In genomic region chr1:160104520-160104885, GRCh38 we compare ENCODE assay signal across 21 cellular contexts. TPM values are rescaled to one million over a fixed set of nuclear protein-coding genes. Genes with fewer than 3 reads are reported as not detected.
DNase-seq lines count a peak whose midpoint lies in the region; ATAC-seq and TF ChIP-seq lines count a peak whose summit lies in the region.
"Had no signal": no experiment of that assay in that cellular context is flagged by ENCODE, and none has a peak within 500 bp of the region (broad histone marks: within the 10 kb centered on the region; RNA-seq: fewer than 3 reads in every experiment).

No MANE protein-coding gene starts in this region.

- no peak overlapping the region for H3K9ac ChIP-seq in neuronal stem cell (ENCODE audit: low read depth, low read length, poor library complexity)

- no peak overlapping the region for H4K8ac ChIP-seq in neuronal stem cell (ENCODE audit: low read depth, low read length)

- H3K4me3 ChIP-seq in dorsolateral prefrontal cortex (peak overlapping the region in 8 of 59 donors; percentile 3 to 29 (median 12)), neuronal stem cell (ENCODE audit: low read length in 2 of 2) (no peak overlapping the region)
- H3K4me3 ChIP-seq: adrenal gland, SK-N-MC had no signal

- peak overlapping the region; percentile 67 for H2AFZ ChIP-seq in neuronal stem cell (ENCODE audit: low read length)

- no peak overlapping the region for H3K4ac ChIP-seq in neuronal stem cell (ENCODE audit: low read length)

- no peaks in the 10 kb centered on the region for H3K27me3 ChIP-seq in dorsolateral prefrontal cortex
- no peaks in the 10 kb centered on the region for H3K27me3 ChIP-seq in neuronal stem cell (ENCODE audit: control insufficient read depth in 3 of 3, insufficient read depth in 3 of 3, low read depth in 1 of 3, low read length in 3 of 3)
- H3K27me3 ChIP-seq: adrenal gland had no signal

- H3K9me3 ChIP-seq in neuronal stem cell (replicated peaks in 1 of 2; ENCODE audit: control insufficient read depth in 2 of 2, insufficient read depth in 1 of 2, low read depth in 1 of 2, low read length in 2 of 2), result no peaks in the 10 kb centered on the region
- H3K9me3 ChIP-seq: adrenal gland had no signal

- H3K4me1 ChIP-seq in neuronal stem cell (ENCODE audit: control insufficient read depth in 2 of 2, insufficient read depth in 1 of 2, low read depth in 1 of 2, low read length in 2 of 2), result peaks cover 30 to 48% of the 10 kb centered on the region in 2 donors

- no peak for TF ChIP-seq CTCF in dorsolateral prefrontal cortex (IDR thresholded peaks at IDR 0.05 in 54 of 56, conservative IDR thresholded peaks at IDR 0.05 in 2 of 56; ENCODE audit: low read depth in 1 of 56, partially characterized antibody in 56 of 56)

- TF ChIP-seq POLR2A in erythroblast (IDR thresholded peaks at IDR 0.05; ENCODE audit: low read length), result no peak

- no peak for ATAC-seq in GM21423 (IDR thresholded peaks at IDR 0.05; ENCODE audit: unreplicated experiment)
- ATAC-seq: stimulated activated memory B cell treated with anti-CD40 and anti-IgM and Interleukin-4, amounts not matched to agents 10 μg/mL and 1 μg/mL and 100 μg/mL, for 72 hours had no signal

- no CpG with 5 or more reads among the region's 1 CpG for WGBS in neuronal stem cell (ENCODE audit: extremely low coverage in 2 of 2, insufficient read length in 2 of 2, insufficient replicate concordance in 1 of 2), 2 donors

- H3K18ac ChIP-seq in neuronal stem cell (ENCODE audit: low read length), result no peak overlapping the region

- no peak overlapping the region for H2AK5ac ChIP-seq in neuronal stem cell (ENCODE audit: low read depth, low read length)

- no peaks in the 10 kb centered on the region for H3K36me3 ChIP-seq in neuronal stem cell (replicated peaks in 1 of 2; ENCODE audit: control insufficient read depth in 2 of 2, insufficient read depth in 2 of 2, low read length in 2 of 2)
- H3K36me3 ChIP-seq: adrenal gland had no signal

- intact Hi-C loops in dorsolateral prefrontal cortex (cut with DNase I), result loop anchor here (5.0 kb wide), 4 partner anchors 58 to 273 kb away; partner anchors contain the start of gene CASQ1 (in 1 of the 2)

- H3K79me1 ChIP-seq in neuronal stem cell (ENCODE audit: low read depth, low read length), result no peaks in the 10 kb centered on the region

- H3K23ac ChIP-seq in neuronal stem cell (ENCODE audit: low read depth, low read length, poor library complexity), result no peak overlapping the region

- DNase-seq in Ammon's horn (ENCODE audit: low spot score) (peak; percentile 61), NCI-H2227 (lab: John Stamatoyannopoulos, UW; ENCODE audit: unreplicated experiment) (peak; percentile 15), dorsolateral prefrontal cortex (no peak), neuronal stem cell (ENCODE audit: low spot score) (no peak), erythroblast (lab: John Stamatoyannopoulos, UW) (no peak), occipital lobe (lab: John Stamatoyannopoulos, UW) (no peak), iPS-NIHi7 (ENCODE audit: extremely low spot score) (no peak)
- DNase-seq: activated CD4-positive, alpha-beta memory T cell treated with anti-CD3 and anti-CD28 coated beads, Interleukin-2, amount 10 ng/mL, durations not matched to agents 7 days and 5 days; adrenal gland; DMS 273 treated with DMSO at 0.1 percent for 48 hours; KG1; mesenchymal stem cell; NCI-H1436; NCI-H345 had no signal

- H3K4me2 ChIP-seq in neuronal stem cell (ENCODE audit: insufficient read depth, low read length, poor library complexity, severe bottlenecking), result no peak overlapping the region

- H2BK120ac ChIP-seq in neuronal stem cell (ENCODE audit: low read depth, low read length), result no peak overlapping the region

- H2BK15ac ChIP-seq in neuronal stem cell (ENCODE audit: low read length), result no peak overlapping the region

- H3K27ac ChIP-seq in dorsolateral prefrontal cortex (peak overlapping the region; percentile 73 to 100 (median 98)), neuronal stem cell (replicated peaks; ENCODE audit: low read length) (no peak overlapping the region)
- H3K27ac ChIP-seq: adrenal gland, SK-N-MC had no signal

- H4K91ac ChIP-seq in neuronal stem cell (ENCODE audit: low read depth, low read length, poor library complexity), result no peak overlapping the region

- no peak overlapping the region for H2BK12ac ChIP-seq in neuronal stem cell (ENCODE audit: low read length)

- no peak overlapping the region for H2BK5ac ChIP-seq in neuronal stem cell (ENCODE audit: low read length)

- H3K14ac ChIP-seq in neuronal stem cell (ENCODE audit: low read length), result no peak overlapping the region

RNA-seq across cellular contexts. Expression of gene IGSF8, which starts 6.1 kb away (rescaled TPM):
- total RNA-seq in dorsolateral prefrontal cortex (100 to 1,000 TPM; 106 to 269 (median 187) TPM), occipital lobe (49.8 TPM)
- polyA plus RNA-seq in neuronal stem cell (2013, experiment 1 of 2), result 12.3 TPM
- 12.6 TPM for polyA plus RNA-seq in neuronal stem cell (2013, experiment 2 of 2)

RNA-seq across cellular contexts. Expression of gene ATP1A2, which starts 11.1 kb away (rescaled TPM):
- total RNA-seq in dorsolateral prefrontal cortex (1,000 to 10,000 TPM in 6 of 120 experiments, 100 to 1,000 TPM in 114; 289 to 1,943 (median 637) TPM), occipital lobe (47.1 TPM)
- polyA plus RNA-seq in neuronal stem cell (2013, experiment 1 of 2), result 56.5 TPM
- 57.9 TPM for polyA plus RNA-seq in neuronal stem cell (2013, experiment 2 of 2)
- total RNA-seq: activated CD4-positive, alpha-beta memory T cell treated with anti-CD3 and anti-CD28 coated beads, Interleukin-2, amount 10 ng/mL, durations not matched to agents 7 days and 5 days; activated T-helper 1 cell treated with anti-CD3 and anti-CD28 coated beads, Interleukin-12 subunit alpha, Interleukin-12 subunit beta, Interleukin-2, Interleukin-4 antibody, amounts not matched to agents 30 ng/mL and 10 ng/mL and 1 ng/mL, durations not matched to agents 14 hours and 24 hours and 36 hours; endothelial cell of umbilical vein; OCI-LY7 had no signal
- polyA plus RNA-seq: endothelial cell of umbilical vein had no signal

RNA-seq across cellular contexts. Expression of gene KCNJ9, which starts 23.2 kb away (rescaled TPM):
- total RNA-seq in dorsolateral prefrontal cortex (100 to 1,000 TPM in 76 of 120 experiments, 10 to 100 TPM in 44; 68.4 to 189 (median 105) TPM), occipital lobe (14.7 TPM)
- polyA plus RNA-seq in neuronal stem cell (2013, experiment 1 of 2), result 0.01 TPM
- polyA plus RNA-seq in neuronal stem cell (2013, experiment 2 of 2), result 0.01 TPM
- total RNA-seq: activated CD4-positive, alpha-beta memory T cell treated with anti-CD3 and anti-CD28 coated beads, Interleukin-2, amount 10 ng/mL, durations not matched to agents 7 days and 5 days; activated T-helper 1 cell treated with anti-CD3 and anti-CD28 coated beads, Interleukin-12 subunit alpha, Interleukin-12 subunit beta, Interleukin-2, Interleukin-4 antibody, amounts not matched to agents 30 ng/mL and 10 ng/mL and 1 ng/mL, durations not matched to agents 14 hours and 24 hours and 36 hours; endothelial cell of umbilical vein; OCI-LY7; omental fat pad had no signal
- polyA plus RNA-seq: endothelial cell of umbilical vein had no signal

RNA-seq across cellular contexts. Expression of gene KCNJ10, which starts 34.5 kb away (rescaled TPM):
- 100 to 1,000 TPM in 99 of 120 experiments, 10 to 100 TPM in 21; 53.1 to 378 (median 135) TPM for total RNA-seq in dorsolateral prefrontal cortex
- polyA plus RNA-seq in neuronal stem cell (2013, experiment 1 of 2), result 0.08 TPM
- polyA plus RNA-seq in neuronal stem cell (2013, experiment 2 of 2), result 0.22 TPM
- total RNA-seq in occipital lobe, result 1.6 TPM
- total RNA-seq: activated CD4-positive, alpha-beta memory T cell treated with anti-CD3 and anti-CD28 coated beads, Interleukin-2, amount 10 ng/mL, durations not matched to agents 7 days and 5 days; activated T-helper 1 cell treated with anti-CD3 and anti-CD28 coated beads, Interleukin-12 subunit alpha, Interleukin-12 subunit beta, Interleukin-2, Interleukin-4 antibody, amounts not matched to agents 30 ng/mL and 10 ng/mL and 1 ng/mL, durations not matched to agents 14 hours and 24 hours and 36 hours; endothelial cell of umbilical vein; omental fat pad had no signal
- polyA plus RNA-seq: endothelial cell of umbilical vein had no signal

RNA-seq across cellular contexts. Expression of gene ATP1A4, which starts 46.9 kb away (rescaled TPM):
- total RNA-seq in dorsolateral prefrontal cortex, result 1 to 10 TPM in 93 of 120 experiments, under 1 TPM in 27; 0.29 to 8.7 (median 1.7) TPM
- polyA plus RNA-seq in neuronal stem cell (2013, experiment 1 of 2), result 0.77 TPM
- polyA plus RNA-seq in neuronal stem cell (2013, experiment 2 of 2), result 0.72 TPM
- total RNA-seq in occipital lobe, result 0.31 TPM
- total RNA-seq: activated T-helper 1 cell treated with anti-CD3 and anti-CD28 coated beads, Interleukin-12 subunit alpha, Interleukin-12 subunit beta, Interleukin-2, Interleukin-4 antibody, amounts not matched to agents 30 ng/mL and 10 ng/mL and 1 ng/mL, durations not matched to agents 14 hours and 24 hours and 36 hours; endothelial cell of umbilical vein; OCI-LY7 had no signal
- polyA plus RNA-seq: endothelial cell of umbilical vein had no signal

Comparison
In these comparisons a context has a peak if more than half of its experiments do, and no peak if none do; other contexts are left out.
1. DNase-seq: peak in Ammon's horn (single experiment) and NCI-H2227 (single experiment); none in dorsolateral prefrontal cortex (0 of 10), neuronal stem cell (single experiment), erythroblast (0 of 2), occipital lobe (single experiment) and iPS-NIHi7 (single experiment).